ENCODE assay signal across 8 cellular contexts in genomic region chr7:66994051-66994450, GRCh38. TPM values are rescaled to one million over a fixed set of nuclear protein-coding genes. Genes with fewer than 3 reads are reported as not detected.
DNase-seq lines count a peak whose midpoint lies in the region; FAIRE-seq and TF ChIP-seq lines count a peak whose summit lies in the region.
"Not testable (repeated sequence)": the region's sequence is repeated elsewhere in the genome, so short reads cannot be mapped to it uniquely, and the experiment has no call there.

No MANE protein-coding gene starts in this region.

- H3K9ac ChIP-seq in HUES6 (ENCODE audit: low read length); H1 (replicated peaks in 1 of 4; ENCODE audit: extremely low read depth in 1 of 4, low read depth in 3 of 4, low read length in 3 of 4); kidney (ENCODE audit: low read length in 2 of 2); neuronal stem cell (ENCODE audit: low read depth, low read length, poor library complexity): not testable (repeated sequence)
- H3K9ac ChIP-seq in SU-DHL-6 (ENCODE audit: low read length) (peak overlapping the region; percentile 85), stomach smooth muscle (ENCODE audit: low read length in 2 of 2) (peak overlapping the region; percentile 97)

- not testable (repeated sequence) for H2BK12ac ChIP-seq in H1 (ENCODE audit: low read depth, low read length); neuronal stem cell (ENCODE audit: low read length)

- H3K9me3 ChIP-seq in HUES6 (ENCODE audit: control insufficient read depth, insufficient read depth, low read depth, low read length); SU-DHL-6 (ENCODE audit: insufficient read depth, low read length); H1 (ENCODE audit: insufficient read depth in 2 of 2, low read depth in 1 of 2, low read length in 1 of 2); kidney (ENCODE audit: control insufficient read depth in 1 of 2, low read length in 2 of 2); neuronal stem cell (replicated peaks in 1 of 2; ENCODE audit: control insufficient read depth in 2 of 2, insufficient read depth in 1 of 2, low read depth in 1 of 2, low read length in 2 of 2); stomach smooth muscle (ENCODE audit: control insufficient read depth in 2 of 2, low read length in 2 of 2): not testable (repeated sequence)

- H3K18ac ChIP-seq in H1 (ENCODE audit: extremely low read depth, low read length); neuronal stem cell (ENCODE audit: low read length): not testable (repeated sequence)

- DNase-seq in BJ (ENCODE audit: low read depth); activated naive CD8-positive, alpha-beta T cell treated with anti-CD3 and anti-CD28 coated beads for 36 hours; H1 (ENCODE audit: low read depth in 1 of 2, low spot score in 2 of 2); kidney; neuronal stem cell (ENCODE audit: low spot score): not testable (repeated sequence)

- not testable (repeated sequence) for FAIRE-seq in H1 (lab: Jason Lieb, UNC); kidney (lab: Jason Lieb, UNC)

- peaks cover 40% of the 10 kb centered on the region for H3K79me2 ChIP-seq in SU-DHL-6 (ENCODE audit: insufficient read depth, low read length)
- H3K79me2 ChIP-seq in H1 (ENCODE audit: control insufficient read depth in 1 of 2, insufficient read depth in 2 of 2, low read length in 2 of 2), result not testable (repeated sequence)

- H3K27me3 ChIP-seq in BJ (ENCODE audit: control insufficient read depth, insufficient read depth, low read length); HUES6 (ENCODE audit: control insufficient read depth, insufficient read depth, low read length); SU-DHL-6 (ENCODE audit: low read length); H1 (replicated peaks in 1 of 4; ENCODE audit: control insufficient read depth in 3 of 4, extremely low read depth in 1 of 4, insufficient read depth in 3 of 4, low read length in 3 of 4); neuronal stem cell (ENCODE audit: control insufficient read depth in 3 of 3, insufficient read depth in 3 of 3, low read depth in 1 of 3, low read length in 3 of 3); stomach smooth muscle (ENCODE audit: control insufficient read depth in 1 of 2, insufficient read depth in 2 of 2, low read length in 2 of 2): not testable (repeated sequence)

- H2BK20ac ChIP-seq in H1 (ENCODE audit: low read length), result not testable (repeated sequence)

- H3F3A ChIP-seq in SU-DHL-6 (ENCODE audit: insufficient read depth), result not testable (repeated sequence)

- not testable (repeated sequence) for H2BK15ac ChIP-seq in H1 (ENCODE audit: low read length); neuronal stem cell (ENCODE audit: low read length)

- peak overlapping the region; percentile 65 for H3K4me2 ChIP-seq in SU-DHL-6 (ENCODE audit: low read depth, low read length, poor library complexity, severe bottlenecking)
- peak overlapping the region; percentile 57 to 60; a peak in 2 of 4 replicates for H3K4me2 ChIP-seq in H1 (ENCODE audit: insufficient read depth in 1 of 2, low read depth in 2 of 2, low read length in 2 of 2)
- peak overlapping the region; percentile 18 for H3K4me2 ChIP-seq in neuronal stem cell (ENCODE audit: insufficient read depth, low read length, poor library complexity, severe bottlenecking)

- H3K14ac ChIP-seq in H1 (ENCODE audit: insufficient read length); neuronal stem cell (ENCODE audit: low read length): not testable (repeated sequence)

- H4K8ac ChIP-seq in H1 (ENCODE audit: extremely low read depth, insufficient read depth, low read length); neuronal stem cell (ENCODE audit: low read depth, low read length): not testable (repeated sequence)

- CTCF ChIA-PET in BJ (lab: Yijun Ruan, JAX); H1 (lab: Charles Lee; ENCODE audit: partially characterized antibody): not testable (repeated sequence)

- not testable (repeated sequence) for H2BK5ac ChIP-seq in H1 (ENCODE audit: low read depth, low read length); neuronal stem cell (ENCODE audit: low read length)

- POLR2A ChIA-PET in BJ (lab: Charles Lee), result not testable (repeated sequence)
- POLR2A ChIA-PET in H1 (lab: Charles Lee; ENCODE audit: partially characterized antibody), result interaction anchor here (1.6 kb wide), 1 partner anchor 148 kb away, joined by 3 read pairs; no protein-coding TSS in a partner anchor

- not testable (repeated sequence) for H3K23ac ChIP-seq in H1 (ENCODE audit: insufficient read length); neuronal stem cell (ENCODE audit: low read depth, low read length, poor library complexity)

- 90% methylated on average over 5 of the region's 5 CpGs; no CpG with 5 or more reads in 1 of the 2 experiments for WGBS in H1 (ENCODE audit: extremely low coverage in 1 of 2, insufficient coverage in 1 of 2, insufficient read length in 1 of 2, insufficient replicate concordance in 2 of 2, low coverage in 1 of 2, low lambda C conversion rate in 2 of 2, missing lambda C conversion rate in 1 of 2), 2 experiments
- no CpG with 5 or more reads among the region's 5 CpGs for WGBS in neuronal stem cell (ENCODE audit: extremely low coverage in 2 of 2, insufficient read length in 2 of 2, insufficient replicate concordance in 1 of 2), 2 donors

- peak overlapping the region; percentile 76 for H3K4me3 ChIP-seq in BJ (ENCODE audit: low read depth, low read length)
- peak overlapping the region; percentile 84; the same call in 1 of the 2 replicates for H3K4me3 ChIP-seq in HUES6 (ENCODE audit: low read depth, low read length)
- H3K4me3 ChIP-seq in SU-DHL-6 (ENCODE audit: insufficient read depth, low read length, poor library complexity, severe bottlenecking), result peak overlapping the region; percentile 78
- peak overlapping the region in 3 of 4 experiments; percentile 64 to 69 (median 68); a peak in 3 of 8 replicates for H3K4me3 ChIP-seq in H1 (ENCODE audit: extremely low read depth in 1 of 4, insufficient read depth in 2 of 4, low read depth in 3 of 4, low read length in 4 of 4)
- H3K4me3 ChIP-seq in kidney (ENCODE audit: low read length in 2 of 2), result peak overlapping the region; percentile 67 to 80
- H3K4me3 ChIP-seq in neuronal stem cell (ENCODE audit: low read length in 2 of 2), result peak overlapping the region in 1 of 2 donors; percentile 59
- H3K4me3 ChIP-seq in stomach smooth muscle (ENCODE audit: low read length in 2 of 2), result peak overlapping the region; percentile 85 to 87

- not testable (repeated sequence) for TF ChIP-seq CTCF in BJ (IDR thresholded peaks at IDR 0.05; ENCODE audit: insufficient read depth, low read depth, low read length); SU-DHL-6 (IDR thresholded peaks at IDR 0.05; ENCODE audit: insufficient read depth, low read length, poor library complexity, severe bottlenecking); H1 (IDR thresholded peaks at IDR 0.05; ENCODE audit: control extremely low read depth in 1 of 3, insufficient read depth in 1 of 3, low read depth in 1 of 3, low read length in 3 of 3); kidney (IDR thresholded peaks at IDR 0.05; ENCODE audit: borderline replicate concordance, extremely low read depth, insufficient read depth)

- peak overlapping the region; percentile 100 for H3K27ac Mint-ChIP-seq in activated naive CD8-positive, alpha-beta T cell treated with anti-CD3 and anti-CD28 coated beads for 36 hours

- H2AK5ac ChIP-seq in H1 (ENCODE audit: low read depth, low read length); neuronal stem cell (ENCODE audit: low read depth, low read length): not testable (repeated sequence)

- not testable (repeated sequence) for H3K4ac ChIP-seq in H1 (replicated peaks; ENCODE audit: insufficient read length, low read depth, low read length); neuronal stem cell (ENCODE audit: low read length)

- peak overlapping the region; percentile 98 for H3K4me3 Mint-ChIP-seq in activated naive CD8-positive, alpha-beta T cell treated with anti-CD3 and anti-CD28 coated beads for 36 hours

- H3K36me3 Mint-ChIP-seq in activated naive CD8-positive, alpha-beta T cell treated with anti-CD3 and anti-CD28 coated beads for 36 hours, result peaks cover 19% of the 10 kb centered on the region

- peaks cover 23% of the 10 kb centered on the region for H3K4me1 Mint-ChIP-seq in activated naive CD8-positive, alpha-beta T cell treated with anti-CD3 and anti-CD28 coated beads for 36 hours

- TF ChIP-seq EP300 in H1 (IDR thresholded peaks at IDR 0.05; ENCODE audit: borderline replicate concordance in 1 of 2, low read depth in 2 of 2, low read length in 2 of 2), result not testable (repeated sequence)

- H2BK120ac ChIP-seq in H1 (replicated peaks; ENCODE audit: low read depth, low read length); neuronal stem cell (ENCODE audit: low read depth, low read length): not testable (repeated sequence)

- H4K91ac ChIP-seq in H1 (replicated peaks; ENCODE audit: insufficient read length, low read length); neuronal stem cell (ENCODE audit: low read depth, low read length, poor library complexity): not testable (repeated sequence)

- H3K27ac ChIP-seq in HUES6 (ENCODE audit: low read depth, low read length); SU-DHL-6 (ENCODE audit: low read depth, low read length); H1 (ENCODE audit: low read depth, low read length); neuronal stem cell (replicated peaks; ENCODE audit: low read length): not testable (repeated sequence)
- H3K27ac ChIP-seq in kidney (ENCODE audit: low read depth in 2 of 2, low read length in 2 of 2) (peak overlapping the region in 1 of 2 donors; percentile 94), stomach smooth muscle (ENCODE audit: low read length) (peak overlapping the region; percentile 98)

- H2AFZ ChIP-seq in SU-DHL-6 (ENCODE audit: low read depth, low read length, severe bottlenecking); H1 (ENCODE audit: low read length); neuronal stem cell (ENCODE audit: low read length): not testable (repeated sequence)

- H3K56ac ChIP-seq in H1 (replicated peaks; ENCODE audit: insufficient read length, low read depth, low read length), result not testable (repeated sequence)

- TF ChIP-seq POLR2A in H1 (IDR thresholded peaks at IDR 0.05; ENCODE audit: control extremely low read depth in 1 of 2, low read depth in 2 of 2, low read length in 2 of 2), result not testable (repeated sequence)

- H3K9me3 Mint-ChIP-seq in activated naive CD8-positive, alpha-beta T cell treated with anti-CD3 and anti-CD28 coated beads for 36 hours, result not testable (repeated sequence)

- H3K9me2 ChIP-seq in SU-DHL-6 (replicated peaks; ENCODE audit: insufficient read depth, low read length), result not testable (repeated sequence)

- H3K4me1 ChIP-seq in HUES6 (ENCODE audit: control insufficient read depth, insufficient read depth, low read length); H1 (replicated peaks in 1 of 4; ENCODE audit: control insufficient read depth in 3 of 4, insufficient read depth in 4 of 4, low read length in 3 of 4); kidney (ENCODE audit: control insufficient read depth in 1 of 2, insufficient read depth in 1 of 2, low read depth in 1 of 2, low read length in 2 of 2); neuronal stem cell (ENCODE audit: control insufficient read depth in 2 of 2, insufficient read depth in 1 of 2, low read depth in 1 of 2, low read length in 2 of 2); stomach smooth muscle (ENCODE audit: control insufficient read depth, insufficient read depth, low read length): not testable (repeated sequence)

- not testable (repeated sequence) for H4K5ac ChIP-seq in H1 (ENCODE audit: insufficient read length, low read depth, low read length)

- not testable (repeated sequence) for H3K79me1 ChIP-seq in H1 (ENCODE audit: low read depth, low read length); neuronal stem cell (ENCODE audit: low read depth, low read length)

- H4K20me1 ChIP-seq in SU-DHL-6 (ENCODE audit: low read depth, low read length); H1 (replicated peaks in 1 of 2; ENCODE audit: control insufficient read depth in 1 of 2, insufficient read depth in 2 of 2, low read length in 2 of 2): not testable (repeated sequence)

- intact Hi-C loops in kidney (cut with DNase I), result not testable (repeated sequence)

- TF ChIP-seq RAD21 in H1 (IDR thresholded peaks at IDR 0.05 in 1 of 2, conservative IDR thresholded peaks at IDR 0.05 in 1 of 2; ENCODE audit: low read depth in 2 of 2, low read length in 2 of 2), result not testable (repeated sequence)

- not testable (repeated sequence) for H3K27me3 Mint-ChIP-seq in activated naive CD8-positive, alpha-beta T cell treated with anti-CD3 and anti-CD28 coated beads for 36 hours

- not testable (repeated sequence) for H3K36me3 ChIP-seq in BJ (ENCODE audit: control insufficient read depth, insufficient read depth, low read length)
- H3K36me3 ChIP-seq in HUES6 (ENCODE audit: control insufficient read depth, insufficient read depth, low read length) (peaks cover 19% of the 10 kb centered on the region), SU-DHL-6 (ENCODE audit: low read length) (peaks cover 21% of the 10 kb centered on the region), H1 (ENCODE audit: control insufficient read depth in 2 of 4, insufficient read depth in 4 of 4, low read length in 3 of 4) (peaks cover 0 to 17% (median 4%) of the 10 kb centered on the region in 4 experiments; a peak in 3 of 8 replicates), kidney (ENCODE audit: control insufficient read depth in 1 of 2, insufficient read depth in 2 of 2, low read length in 2 of 2) (peaks cover 3 to 17% of the 10 kb centered on the region in 2 donors), neuronal stem cell (replicated peaks in 1 of 2; ENCODE audit: control insufficient read depth in 2 of 2, insufficient read depth in 2 of 2, low read length in 2 of 2) (peaks cover 3 to 42% of the 10 kb centered on the region in 2 donors), stomach smooth muscle (ENCODE audit: control insufficient read depth in 2 of 2, insufficient read depth in 2 of 2, low read length in 2 of 2) (peaks cover 10 to 14% of the 10 kb centered on the region in 2 donors)

- H3K23me2 ChIP-seq in H1 (ENCODE audit: low read depth, low read length), result not testable (repeated sequence)

RNA-seq across cellular contexts. Expression of gene SBDS, which starts 1.3 kb away (rescaled TPM):
- 52.5 and 104 TPM in 2 replicates for polyA plus RNA-seq in BJ (2011; rRNA removed)
- polyA minus RNA-seq in BJ (2011; rRNA and poly(A)+ RNA removed), result 13.9 and 17.4 TPM in 2 replicates
- 10 to 100 TPM; 77.9 to 87.1 TPM for total RNA-seq in activated naive CD8-positive, alpha-beta T cell treated with anti-CD3 and anti-CD28 coated beads for 36 hours
- total RNA-seq in H1 (2021; fragmentation: NEBNext Ultra II Directional; extraction: Animal tissue kit (Norgen Biotek cat#: 25700)), result 27.5 and 27.9 TPM in 2 replicates
- 5.3 and 8.2 TPM in 2 replicates for polyA plus RNA-seq in H1 (2011; rRNA removed)
- 16.6 TPM for polyA plus RNA-seq in H1 (2011; cell fraction: cytosol; rRNA removed)
- 5.1 TPM for polyA plus RNA-seq in H1 (2011; cell fraction: nucleus; rRNA removed)
- 14.5 to 19.9 TPM (median 15.9 TPM) in 4 replicates for polyA plus RNA-seq in H1 (2012, experiment 1 of 2)
- 2.7 TPM for polyA plus RNA-seq in H1 (2012, experiment 2 of 2)
- 22.8 TPM for polyA plus RNA-seq in H1 (2013, experiment 1 of 2)
- polyA plus RNA-seq in H1 (2013, experiment 2 of 2), result 22.4 TPM
- 3.0 and 4.3 TPM in 2 replicates for polyA minus RNA-seq in H1 (2011; rRNA and poly(A)+ RNA removed)
- polyA minus RNA-seq in H1 (2011; cell fraction: cytosol; rRNA and poly(A)+ RNA removed), result 18.9 TPM
- polyA minus RNA-seq in H1 (2011; cell fraction: nucleus; rRNA and poly(A)+ RNA removed), result 8.5 TPM
- 128 TPM for total RNA-seq in kidney
- 113 TPM for polyA plus RNA-seq in kidney (ENCODE audit: insufficient read depth, low read depth, low replicate concordance)
- polyA plus RNA-seq in neuronal stem cell (2013, experiment 1 of 2), result 33.8 TPM
- 34.0 TPM for polyA plus RNA-seq in neuronal stem cell (2013, experiment 2 of 2)

RNA-seq across cellular contexts. Expression of gene TYW1, which starts 2.6 kb away (rescaled TPM):
- 13.0 and 15.3 TPM in 2 replicates for polyA plus RNA-seq in BJ (2011; rRNA removed)
- 12.9 and 16.7 TPM in 2 replicates for polyA minus RNA-seq in BJ (2011; rRNA and poly(A)+ RNA removed)
- 10 to 100 TPM; 16.7 to 17.8 TPM for total RNA-seq in activated naive CD8-positive, alpha-beta T cell treated with anti-CD3 and anti-CD28 coated beads for 36 hours
- total RNA-seq in H1 (2021; fragmentation: NEBNext Ultra II Directional; extraction: Animal tissue kit (Norgen Biotek cat#: 25700)), result 16.1 and 16.2 TPM in 2 replicates
- 6.2 and 8.8 TPM in 2 replicates for polyA plus RNA-seq in H1 (2011; rRNA removed)
- 11.5 TPM for polyA plus RNA-seq in H1 (2011; cell fraction: cytosol; rRNA removed)
- 9.0 TPM for polyA plus RNA-seq in H1 (2011; cell fraction: nucleus; rRNA removed)
- 12.4 to 15.6 TPM (median 13.4 TPM) in 4 replicates for polyA plus RNA-seq in H1 (2012, experiment 1 of 2)
- polyA plus RNA-seq in H1 (2012, experiment 2 of 2), result 1.4 TPM
- polyA plus RNA-seq in H1 (2013, experiment 1 of 2), result 20.3 TPM
- 24.3 TPM for polyA plus RNA-seq in H1 (2013, experiment 2 of 2)
- 33.2 and 35.2 TPM in 2 replicates for polyA minus RNA-seq in H1 (2011; rRNA and poly(A)+ RNA removed)
- 7.9 TPM for polyA minus RNA-seq in H1 (2011; cell fraction: cytosol; rRNA and poly(A)+ RNA removed)
- 17.7 TPM for polyA minus RNA-seq in H1 (2011; cell fraction: nucleus; rRNA and poly(A)+ RNA removed)
- total RNA-seq in kidney, result 20.7 TPM
- polyA plus RNA-seq in kidney (ENCODE audit: insufficient read depth, low read depth, low replicate concordance), result 9.4 TPM
- 9.9 TPM for polyA plus RNA-seq in neuronal stem cell (2013, experiment 1 of 2)
- 10.3 TPM for polyA plus RNA-seq in neuronal stem cell (2013, experiment 2 of 2)
